Comparison of ENCODE assay signal across 30 cellular contexts in the genomic region with DNA sequence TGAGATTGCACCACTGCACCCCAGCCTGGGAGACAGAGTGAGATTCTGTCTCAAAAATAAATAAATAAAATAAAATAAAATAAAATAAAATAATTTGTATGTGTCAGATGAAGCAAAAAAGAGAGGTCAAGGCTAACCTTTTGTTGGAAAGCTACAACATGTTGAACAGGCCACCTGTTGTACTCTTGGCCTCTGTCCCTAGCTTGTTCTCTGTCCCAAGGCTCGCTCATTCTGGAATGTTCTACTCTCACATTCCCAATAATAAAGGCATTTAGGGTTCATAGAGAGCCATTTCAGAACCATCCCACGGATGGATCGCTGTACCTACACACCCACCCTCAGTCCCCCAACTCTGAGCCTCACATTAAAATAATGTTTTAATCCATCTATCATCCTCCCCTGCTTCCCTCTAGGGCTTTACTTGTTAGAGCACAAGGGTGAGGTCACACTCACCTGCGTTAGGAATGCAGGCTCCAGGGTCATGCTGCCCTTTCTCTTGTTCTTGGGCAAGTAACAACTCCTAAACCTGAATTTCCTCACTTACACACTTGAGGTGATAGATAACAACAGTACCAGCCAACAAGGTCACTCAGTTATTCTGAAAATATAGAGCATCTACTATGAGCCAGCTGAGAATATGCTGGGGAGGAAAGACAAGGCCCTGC.
"Had no signal": no experiment of that assay in that cellular context is flagged by ENCODE, and none has a peak within 500 bp of the region (broad histone marks: within the 10 kb centered on the region; RNA-seq: fewer than 3 reads in every experiment).

No MANE protein-coding gene starts in this region.

- H3K36me3 ChIP-seq: colonic mucosa, esophagus muscularis mucosa, gastroesophageal sphincter, heart left ventricle, neural progenitor cell, stomach, thyroid gland had no signal

- H3K27ac Mint-ChIP-seq: dendritic cell treated with granulocyte-macrophage colony-stimulating factor and Interleukin-4, amounts not matched to agents 40 ng/mL and 50 ng/mL, for 4 days; memory B cell; mesothelial cell of epicardium; natural killer cell treated with Interleukin-12 subunit alpha and Interleukin-12 subunit beta and Interleukin-15 and Interleukin-18, amount 100 ng/mL, for 72 hours; neural progenitor cell; progenitor cell of endocrine pancreas; stimulated activated effector memory CD8-positive, alpha-beta T cell treated with anti-CD3 and anti-CD28 coated beads, Interleukin-12 subunit alpha, Interleukin-12 subunit beta, amount 100 ng/mL, for 72 hours had no signal

- H3K4me2 ChIP-seq: hepatocyte, neural progenitor cell had no signal

- H3K27me3 Mint-ChIP-seq: dendritic cell treated with granulocyte-macrophage colony-stimulating factor and Interleukin-4, amounts not matched to agents 40 ng/mL and 50 ng/mL, for 4 days; memory B cell; naive B cell; natural killer cell treated with Interleukin-12 subunit alpha and Interleukin-12 subunit beta and Interleukin-15 and Interleukin-18, amount 100 ng/mL, for 72 hours; progenitor cell of endocrine pancreas had no signal

- H3K36me3 Mint-ChIP-seq: memory B cell; mesothelial cell of epicardium; naive B cell; natural killer cell treated with Interleukin-12 subunit alpha and Interleukin-12 subunit beta and Interleukin-15 and Interleukin-18, amount 100 ng/mL, for 72 hours; neural progenitor cell had no signal

- H3K27ac ChIP-seq: colonic mucosa, esophagus muscularis mucosa, foreskin keratinocyte, gastroesophageal sphincter, heart left ventricle, hepatocyte, neural progenitor cell, parathyroid adenoma, stomach, thyroid gland had no signal

- H3K9me3 ChIP-seq: colonic mucosa, esophagus muscularis mucosa, gastroesophageal sphincter, heart left ventricle, mucosa of descending colon, stomach, thyroid gland had no signal

- H3K4me3 ChIP-seq: colonic mucosa, esophagus muscularis mucosa, gastroesophageal sphincter, heart left ventricle, hepatocyte, lung, mucosa of descending colon, neural progenitor cell, stomach, thyroid gland had no signal

- H3K27me3 ChIP-seq: colonic mucosa, foreskin keratinocyte, gastroesophageal sphincter, heart left ventricle, hepatocyte, neural progenitor cell, stomach, thyroid gland had no signal

- DNase-seq: colonic mucosa; effector CD8-positive, alpha-beta T cell; heart left ventricle; kidney glomerular epithelial cell; left colon; left ventricle myocardium superior; mucosa of descending colon; naive B cell; stimulated activated CD4-positive, alpha-beta T cell treated with anti-CD3 and anti-CD28 coated beads, Interleukin-2, amount 100 ng/mL, for 24 hours; stimulated activated CD4-positive, alpha-beta T cell treated with anti-CD3 and anti-CD28 coated beads, Interleukin-4, amount 100 ng/mL, for 24 hours; stimulated activated naive CD4-positive, alpha-beta T cell treated with Interleukin-2 at 50 U/mL for 16 hours; stomach; thyroid gland; trophoblast cell had no signal

- H3K9me3 Mint-ChIP-seq: dendritic cell treated with granulocyte-macrophage colony-stimulating factor and Interleukin-4, amounts not matched to agents 40 ng/mL and 50 ng/mL, for 4 days; memory B cell; mesothelial cell of epicardium; naive B cell; natural killer cell treated with Interleukin-12 subunit alpha and Interleukin-12 subunit beta and Interleukin-15 and Interleukin-18, amount 100 ng/mL, for 72 hours; neural progenitor cell; stimulated activated effector memory CD8-positive, alpha-beta T cell treated with anti-CD3 and anti-CD28 coated beads, Interleukin-12 subunit alpha, Interleukin-12 subunit beta, amount 100 ng/mL, for 72 hours had no signal

- H3K4me3 Mint-ChIP-seq: dendritic cell treated with granulocyte-macrophage colony-stimulating factor and Interleukin-4, amounts not matched to agents 40 ng/mL and 50 ng/mL, for 4 days; memory B cell; mesothelial cell of epicardium; naive B cell; natural killer cell treated with Interleukin-12 subunit alpha and Interleukin-12 subunit beta and Interleukin-15 and Interleukin-18, amount 100 ng/mL, for 72 hours; neural progenitor cell; stimulated activated effector memory CD8-positive, alpha-beta T cell treated with anti-CD3 and anti-CD28 coated beads, Interleukin-12 subunit alpha, Interleukin-12 subunit beta, amount 100 ng/mL, for 72 hours had no signal

- ATAC-seq: foreskin keratinocyte; gastroesophageal sphincter; heart left ventricle; left colon; left ventricle myocardium superior; mucosa of descending colon; natural killer cell treated with Interleukin-12 subunit alpha and Interleukin-12 subunit beta and Interleukin-15 and Interleukin-18, amount 100 ng/mL, for 72 hours; sciatic nerve; stimulated activated effector memory CD8-positive, alpha-beta T cell treated with anti-CD3 and anti-CD28 coated beads, Interleukin-12 subunit alpha, Interleukin-12 subunit beta, amount 100 ng/mL, for 72 hours had no signal

- FAIRE-seq: endothelial cell of umbilical vein, islet of Langerhans had no signal
